In the genomic region with DNA sequence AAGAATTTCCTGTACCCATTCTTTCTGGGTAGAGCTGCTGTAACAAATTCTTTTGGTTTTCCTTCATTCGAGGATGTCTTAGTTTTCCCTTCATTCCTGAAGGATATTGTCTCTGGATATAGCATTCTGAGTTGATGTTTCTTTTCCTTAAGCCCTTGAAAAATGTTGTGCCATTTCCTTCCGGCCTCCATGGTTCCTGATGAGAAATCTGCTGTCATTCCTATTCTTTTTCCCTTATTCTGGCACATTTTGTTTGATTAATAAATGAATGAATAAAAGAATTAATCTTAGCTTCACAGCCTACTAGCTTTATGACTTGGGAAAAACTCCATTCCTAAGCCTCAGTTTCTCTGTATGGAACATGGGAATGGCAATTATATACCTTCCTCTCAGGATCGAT, we compare ENCODE assay signal across 20 cellular contexts.
"Had no signal": no experiment of that assay in that cellular context is flagged by ENCODE, and none has a peak within 500 bp of the region (broad histone marks: within the 10 kb centered on the region; RNA-seq: fewer than 3 reads in every experiment).

No MANE protein-coding gene starts in this region.

- ATAC-seq: esophagus mucosa, left colon, right cardiac atrium had no signal

- H3K36me3 ChIP-seq: prostate gland, vagina had no signal

- H3K4me2 ChIP-seq: smooth muscle cell had no signal

- FAIRE-seq: islet of Langerhans had no signal

- H3K4me3 ChIP-seq: coronary artery, lung, prostate gland, smooth muscle cell, transverse colon, vagina had no signal

- H3K27ac Mint-ChIP-seq: activated CD4-positive, alpha-beta T cell treated with anti-CD3 and anti-CD28 coated beads, Interleukin-2, amount 10 ng/mL, durations not matched to agents 7 days and 5 days had no signal

- H3K9me3 ChIP-seq: prostate gland had no signal

- H3K4me1 ChIP-seq: prostate gland, vagina had no signal

- H3K27ac ChIP-seq: coronary artery, prostate gland, transverse colon, vagina had no signal

- H3K4me1 Mint-ChIP-seq: activated CD4-positive, alpha-beta T cell treated with anti-CD3 and anti-CD28 coated beads, Interleukin-2, amount 10 ng/mL, durations not matched to agents 7 days and 5 days had no signal

- H3K4me3 Mint-ChIP-seq: activated CD4-positive, alpha-beta T cell treated with anti-CD3 and anti-CD28 coated beads, Interleukin-2, amount 10 ng/mL, durations not matched to agents 7 days and 5 days; neural crest cell had no signal

- DNase-seq: activated CD4-positive, alpha-beta T cell treated with anti-CD3 and anti-CD28 coated beads, Interleukin-2, amount 10 ng/mL, durations not matched to agents 7 days and 5 days; activated CD8-positive, alpha-beta memory T cell treated with anti-CD3 and anti-CD28 coated beads for 24 hours; activated naive CD4-positive, alpha-beta T cell treated with Interleukin-2 at 50 U/mL for 16 hours; caudate nucleus; left colon; midbrain; right cardiac atrium; stimulated activated CD4-positive, alpha-beta T cell treated with anti-CD3 and anti-CD28 coated beads, Interleukin-4, amount 100 ng/mL, for 4 hours; stimulated activated CD8-positive, alpha-beta memory T cell treated with anti-CD3 and anti-CD28 coated beads, Interleukin-4, amount 100 ng/mL, for 48 hours; stimulated activated naive CD4-positive, alpha-beta T cell treated with Interleukin-2 at 50 U/mL for 16 hours; substantia nigra; transverse colon had no signal

- H3K27me3 ChIP-seq: transverse colon, vagina had no signal
